In the genomic region with DNA sequence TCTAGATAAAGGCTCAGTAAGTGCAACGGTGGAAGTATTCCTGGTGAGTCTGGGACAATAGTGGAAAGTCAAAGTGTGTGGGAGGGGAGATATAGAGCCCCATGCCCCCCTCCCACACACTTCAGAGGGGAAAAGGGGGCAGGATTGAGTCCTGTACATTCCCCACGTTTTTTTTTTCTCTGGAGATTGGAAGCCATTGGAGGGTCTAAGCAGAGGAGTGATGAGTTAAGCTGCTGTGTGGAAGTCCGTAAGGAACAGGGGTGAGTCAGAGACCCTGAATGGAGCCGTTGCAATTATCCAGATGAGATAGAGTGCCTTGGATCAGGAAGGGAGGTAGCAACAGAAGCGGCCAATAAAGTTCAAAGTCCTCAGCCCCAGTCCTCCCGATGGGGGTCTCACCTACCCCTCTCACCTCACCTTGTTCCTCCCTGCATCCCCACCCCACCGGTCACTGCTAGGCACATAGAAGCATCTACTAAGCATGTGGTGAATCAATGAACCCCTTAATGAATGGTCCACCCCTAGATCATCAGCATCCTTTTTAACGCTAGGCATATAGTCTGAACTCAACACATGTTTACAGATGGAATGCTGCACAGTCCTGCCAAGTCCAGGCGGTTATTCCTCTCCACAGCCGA, we compare ENCODE assay signal across 8 cellular contexts.
DNase-seq lines count a peak whose midpoint lies in the region; ATAC-seq lines count a peak whose summit lies in the region.

No MANE protein-coding gene starts in this region.

- H3K27ac Mint-ChIP-seq in effector memory CD8-positive, alpha-beta T cell, result peak overlapping the region; percentile 96 to 99

- peaks cover 34% of the 10 kb centered on the region for H3K36me3 Mint-ChIP-seq in effector memory CD8-positive, alpha-beta T cell (ENCODE audit: insufficient read depth)

- peaks cover 0 to 5% of the 10 kb centered on the region in 2 donors for H3K36me3 ChIP-seq in muscle layer of duodenum (ENCODE audit: control insufficient read depth in 1 of 2, insufficient read depth in 2 of 2, low read length in 2 of 2)

- DNase-seq in NCI-H82 (lab: John Stamatoyannopoulos, UW) (peak; percentile 59), NCI-H82 treated with DMSO at 0.1 percent for 48 hours (lab: John Stamatoyannopoulos, UW; ENCODE audit: unreplicated experiment) (no peak), OCI-M2 (lab: John Stamatoyannopoulos, UW; ENCODE audit: unreplicated experiment) (peak; percentile 85), inferior parietal cortex (ENCODE audit: extremely low spot score) (no peak), DMS114 treated with DMSO at 0.1 percent for 48 hours (lab: John Stamatoyannopoulos, UW; ENCODE audit: unreplicated experiment) (no peak)
- no peak for DNase-seq in effector memory CD8-positive, alpha-beta T cell

- ATAC-seq in effector memory CD8-positive, alpha-beta T cell (replicated peaks), result no peak
- ATAC-seq in GM21717 (IDR thresholded peaks at IDR 0.05; ENCODE audit: unreplicated experiment), result no peak

- peaks cover 23 to 34% of the 10 kb centered on the region in 2 donors for H3K4me1 Mint-ChIP-seq in effector memory CD8-positive, alpha-beta T cell (ENCODE audit: low read depth in 2 of 2)

- no peaks in the 10 kb centered on the region for H3K9me3 ChIP-seq in muscle layer of duodenum (ENCODE audit: control insufficient read depth in 1 of 2, low read length in 2 of 2)

- H3K27me3 Mint-ChIP-seq in effector memory CD8-positive, alpha-beta T cell, result no peaks in the 10 kb centered on the region

- no peaks in the 10 kb centered on the region for H3K9me3 Mint-ChIP-seq in effector memory CD8-positive, alpha-beta T cell

- H3K4me1 ChIP-seq in muscle layer of duodenum (ENCODE audit: control insufficient read depth in 1 of 2, insufficient read depth in 2 of 2, low read length in 2 of 2), result peaks cover 6 to 15% of the 10 kb centered on the region in 2 donors

- H3K27me3 ChIP-seq in muscle layer of duodenum (ENCODE audit: low read depth, low read length), result no peaks in the 10 kb centered on the region

- H3K4me3 ChIP-seq in muscle layer of duodenum (ENCODE audit: low read depth in 1 of 2, low read length in 2 of 2), result peak overlapping the region; percentile 82

- peak overlapping the region; percentile 94 to 95 for H3K4me3 Mint-ChIP-seq in effector memory CD8-positive, alpha-beta T cell

- H3K27ac ChIP-seq in muscle layer of duodenum (ENCODE audit: low read length), result peak overlapping the region; percentile 96

Comparison
In these comparisons a context has a peak if more than half of its experiments do, and no peak if none do; other contexts are left out.
1. DNase-seq: peak in NCI-H82 (single experiment) and OCI-M2 (single experiment); none in NCI-H82 treated with DMSO at 0.1 percent for 48 hours (single experiment), effector memory CD8-positive, alpha-beta T cell (0 of 3), inferior parietal cortex (single experiment) and DMS114 treated with DMSO at 0.1 percent for 48 hours (single experiment).